ENCODE assay signal across 14 cellular contexts in genomic region chr20:57560554-57561355, GRCh38. TPM values are rescaled to one million over a fixed set of nuclear protein-coding genes. Genes with fewer than 3 reads are reported as not detected.
DNase-seq lines count a peak whose midpoint lies in the region; ATAC-seq and TF ChIP-seq lines count a peak whose summit lies in the region.
"Had no signal": no experiment of that assay in that cellular context is flagged by ENCODE, and none has a peak within 500 bp of the region (broad histone marks: within the 10 kb centered on the region; RNA-seq: fewer than 3 reads in every experiment).

TSS of gene PCK1 (plus strand) at chr20:57561110. CDS start at chr20:57561412, 302 bp downstream.

- no peak within 1 kb of the TSS for H3K27ac Mint-ChIP-seq in MCF 10A (ENCODE audit: low read depth, unreplicated experiment)

- H3K4me1 ChIP-seq in mammary epithelial cell (ENCODE audit: insufficient read depth, low read length), result no peaks in the 10 kb centered on the region
- H3K4me1 ChIP-seq in adipocyte (ENCODE audit: control insufficient read depth, insufficient read depth, low read length), result peaks cover 20% of the 10 kb centered on the region
- H3K4me1 ChIP-seq in vagina, result no peaks in the 10 kb centered on the region

- TF ChIP-seq CTCF in MCF 10A (IDR thresholded peaks at IDR 0.05; ENCODE audit: unreplicated experiment), result no peak
- no peak for TF ChIP-seq CTCF in mammary epithelial cell (conservative IDR thresholded peaks at IDR 0.05 in 1 of 2, IDR thresholded peaks at IDR 0.05 in 1 of 2; ENCODE audit: extremely low read depth in 1 of 2, insufficient read depth in 1 of 2, low read depth in 1 of 2, low read length in 2 of 2)
- no peak for TF ChIP-seq CTCF in vagina (IDR thresholded peaks at IDR 0.05)

- no peaks in the 10 kb centered on the region for H4K20me1 ChIP-seq in mammary epithelial cell (ENCODE audit: insufficient read depth, low read length)

- CTCF ChIA-PET in MCF 10A (lab: Yijun Ruan, JAX) (interaction anchor here (0.6 to 1.9 kb wide), 11 partner anchors 9 to 929 kb away, joined by 3 to 7 read pairs (median 3); partner anchors contain the start of gene PMEPA1), mammary epithelial cell (lab: Charles Lee; ENCODE audit: low non-redundant PET) (no interaction called here)

- peaks cover 6% of the 10 kb centered on the region for H3K4me1 Mint-ChIP-seq in MCF 10A (ENCODE audit: insufficient read depth, unreplicated experiment)

- H3K79me2 ChIP-seq in mammary epithelial cell (ENCODE audit: insufficient read depth, low read length), result no peaks in the 10 kb centered on the region

- H3K9me3 Mint-ChIP-seq in MCF 10A (ENCODE audit: unreplicated experiment), result no peaks in the 10 kb centered on the region

- no peak within 1 kb of the TSS for H3K27ac ChIP-seq in mammary epithelial cell (ENCODE audit: insufficient read depth, low read depth, low read length)
- no peak within 1 kb of the TSS for H3K27ac ChIP-seq in vagina

- H3K9ac ChIP-seq in mammary epithelial cell (ENCODE audit: insufficient read depth, low read length), result no peak within 1 kb of the TSS
- peak within 1 kb of the TSS; percentile 63 for H3K9ac ChIP-seq in adipocyte (ENCODE audit: low read length)

- no peak within 1 kb of the TSS for H3K4me3 ChIP-seq in mammary epithelial cell (replicated peaks in 1 of 3; ENCODE audit: insufficient read depth in 1 of 3, low read depth in 2 of 3, low read length in 3 of 3)
- H3K4me3 ChIP-seq in adipocyte (ENCODE audit: low read length), result peak within 1 kb of the TSS; percentile 65
- H3K4me3 ChIP-seq in vagina, result no peak within 1 kb of the TSS

- intact Hi-C loops in MCF 10A (cut with micrococcal nuclease), result no loop called here
- intact Hi-C loops in mammary epithelial cell (cut with micrococcal nuclease), result no loop called here
- intact Hi-C loops in vagina (cut with DNase I), result no loop called here

- H3K27me3 ChIP-seq in mammary epithelial cell (ENCODE audit: insufficient read depth, low read length), result peaks cover 7% of the 10 kb centered on the region
- H3K27me3 ChIP-seq in adipocyte (replicated peaks; ENCODE audit: control insufficient read depth, insufficient read depth, low read length), result peaks cover 30% of the 10 kb centered on the region
- H3K27me3 ChIP-seq in vagina, result no peaks in the 10 kb centered on the region

- H3K9me3 ChIP-seq in mammary epithelial cell (replicated peaks; ENCODE audit: insufficient read depth, low read length), result no peaks in the 10 kb centered on the region
- peaks cover 2% of the 10 kb centered on the region for H3K9me3 ChIP-seq in adipocyte (ENCODE audit: control insufficient read depth, low read length)
- H3K9me3 ChIP-seq in vagina, result no peaks in the 10 kb centered on the region

- no peak within 1 kb of the TSS for H3K4me2 ChIP-seq in mammary epithelial cell (ENCODE audit: insufficient read depth, low read depth, low read length)

- H3K27me3 Mint-ChIP-seq in MCF 10A (ENCODE audit: insufficient read depth, unreplicated experiment), result peaks cover 95% of the 10 kb centered on the region

- ATAC-seq in left lobe of liver (peak; percentile 34), HG02973 (IDR thresholded peaks at IDR 0.05; ENCODE audit: unreplicated experiment) (no peak)

- peaks cover 6% of the 10 kb centered on the region for H3K36me3 Mint-ChIP-seq in MCF 10A (ENCODE audit: insufficient read depth, unreplicated experiment)

- WGBS in mammary epithelial cell (ENCODE audit: low coverage, missing lambda C conversion rate), result 54% methylated on average over 14 of the region's 14 CpGs

- dilution Hi-C loops in mammary epithelial cell (cut with HindIII; ENCODE audit: low sequenced_read_pairs), result no loop called here

- BruUV-seq in MCF 10A (replicated peaks; lab: Mats Ljungman, UMichigan) (no TSS peak), mammary epithelial cell (replicated peaks; lab: Mats Ljungman, UMichigan) (no TSS peak)

- POLR2A ChIA-PET in MCF 10A (lab: Yijun Ruan, JAX), result interaction anchor here (0.8 to 1.1 kb wide), 2 partner anchors 8 to 800 kb away, joined by 3 read pairs; no protein-coding TSS in a partner anchor

- in situ Hi-C loops in mammary epithelial cell (cut with MboI; ENCODE audit: low sequenced_read_pairs in 2 of 2), result no loop called here

- H2AFZ ChIP-seq in mammary epithelial cell (ENCODE audit: low read depth, low read length), result no peak within 1 kb of the TSS

- no peak within 1 kb of the TSS for H3K4me3 Mint-ChIP-seq in MCF 10A (ENCODE audit: unreplicated experiment)

- H3K36me3 ChIP-seq in mammary epithelial cell (ENCODE audit: insufficient read depth, low read length) (no peaks in the 10 kb centered on the region), adipocyte (ENCODE audit: control insufficient read depth, insufficient read depth, low read length, severe bottlenecking) (peaks cover 23% of the 10 kb centered on the region), vagina (no peaks in the 10 kb centered on the region)

- no peak for TF ChIP-seq POLR2A in vagina (IDR thresholded peaks at IDR 0.05)

- DNase-seq in MCF 10A (ENCODE audit: unreplicated experiment) (peak; percentile 64), mammary epithelial cell (no peak), adipocyte (ENCODE audit: low read depth) (no peak), left lobe of liver (ENCODE audit: low spot score) (peak; percentile 98), vagina (ENCODE audit: extremely low spot score in 2 of 2) (no peak), SK-N-DZ (ENCODE audit: low spot score) (no peak)
- no peak for DNase-seq in activated T-cell treated with anti-CD3 and anti-CD28 coated beads, Interleukin-2, amount 50 U/mL, for 48 hours
- DNase-seq: caudate nucleus; KG1; NCI-H526; stimulated activated CD4-positive, alpha-beta T cell treated with anti-CD3 and anti-CD28 coated beads, Interleukin-2, amount 100 ng/mL, for 24 hours had no signal

RNA-seq across cellular contexts. Expression of gene PCK1, which starts in this region (rescaled TPM):
- total RNA-seq in MCF 10A (2022), result not detected in 2 replicates
- not detected for total RNA-seq in mammary epithelial cell
- polyA plus RNA-seq in mammary epithelial cell, result not detected
- not detected for polyA minus RNA-seq in mammary epithelial cell
- total RNA-seq in left lobe of liver, result 1,004 TPM
- total RNA-seq in vagina, result 13.0 TPM
- not detected in 2 replicates for polyA plus RNA-seq in SK-N-DZ (2014; cell fraction: cytosol; rRNA removed)
- not detected in 2 replicates for polyA plus RNA-seq in SK-N-DZ (2014; cell fraction: nucleus; rRNA removed)
- total RNA-seq: myocyte; T-helper 2 cell treated with Interferon-gamma antibody and Interleukin-4, amounts not matched to agents 100 ng/mL and 5 ng/mL, for 36 hours had no signal

Comparison
In these comparisons a context has a peak if more than half of its experiments do, and no peak if none do; other contexts are left out.
1. RNA of gene PCK1 (total RNA-seq): 1,004 TPM in left lobe of liver (single experiment); 13.0 TPM in vagina (single experiment), not detected in MCF 10A and not detected in mammary epithelial cell; every median in the first group is over 10 times any median in the second.
2. Peak in DNase-seq in MCF 10A; RNA of the gene not detected or under 1 TPM.